Comparison of ENCODE assay signal across 14 cellular contexts in the genomic region with DNA sequence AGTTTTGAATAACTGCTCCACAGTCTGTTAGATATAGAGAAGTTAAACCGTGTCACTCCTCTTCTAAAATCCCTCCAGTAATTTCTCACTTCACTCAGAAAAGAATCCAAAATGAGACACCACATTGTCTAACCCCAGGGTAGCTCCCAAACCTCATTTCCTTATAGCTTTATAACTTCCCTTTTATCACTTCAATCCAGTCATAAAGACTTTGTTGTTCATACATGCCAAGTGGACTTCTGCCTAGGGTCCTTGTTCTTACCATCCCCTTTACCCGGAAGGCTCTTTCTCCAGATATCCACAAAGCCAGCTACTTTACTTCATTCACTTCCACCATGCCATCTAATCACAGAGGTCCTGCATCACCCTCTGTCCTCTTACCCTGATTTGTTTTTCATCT.
"Had no signal": no experiment of that assay in that cellular context is flagged by ENCODE, and none has a peak within 500 bp of the region (broad histone marks: within the 10 kb centered on the region; RNA-seq: fewer than 3 reads in every experiment).

No MANE protein-coding gene starts in this region.

- H3K4me3 ChIP-seq: esophagus squamous epithelium, hepatocyte, smooth muscle cell had no signal

- H3K9me3 ChIP-seq: esophagus squamous epithelium had no signal

- ATAC-seq: effector memory CD8-positive, alpha-beta T cell; left cardiac atrium; left ventricle myocardium superior; natural killer cell; right cardiac atrium had no signal

- H3K4me2 ChIP-seq: hepatocyte, smooth muscle cell had no signal

- H3K79me2 ChIP-seq: hepatocyte had no signal

- H3K36me3 ChIP-seq: esophagus squamous epithelium had no signal

- H3K4me1 ChIP-seq: esophagus squamous epithelium had no signal

- H3K27me3 ChIP-seq: esophagus squamous epithelium, hepatocyte had no signal

- DNase-seq: effector memory CD8-positive, alpha-beta T cell; esophagus squamous epithelium; foreskin fibroblast; kidney; left cardiac atrium; left ventricle myocardium superior; mesendoderm; natural killer cell; posterior cingulate gyrus; right cardiac atrium; stimulated activated CD4-positive, alpha-beta T cell treated with anti-CD3 and anti-CD28 coated beads, Interleukin-2, amount 100 ng/mL, for 48 hours; stimulated activated naive CD4-positive, alpha-beta T cell treated with Interleukin-2 at 50 U/mL for 16 hours had no signal

- H3K27ac ChIP-seq: esophagus squamous epithelium, hepatocyte had no signal

- H2AFZ ChIP-seq: hepatocyte had no signal
